ENCODE assay signal across 8 cellular contexts in genomic region chr2:20446280-20446916, GRCh38. TPM values are rescaled to one million over a fixed set of nuclear protein-coding genes. Genes with fewer than 3 reads are reported as not detected.
DNase-seq lines count a peak whose midpoint lies in the region; TF ChIP-seq lines count a peak whose summit lies in the region.

No MANE protein-coding gene starts in this region.

- peaks cover 18 to 23% of the 10 kb centered on the region in 2 donors for H3K4me1 ChIP-seq in mucosa of rectum (ENCODE audit: control insufficient read depth in 2 of 2, insufficient read depth in 2 of 2, low read length in 2 of 2)

- peak overlapping the region; percentile 87 to 100 for H3K9ac ChIP-seq in mucosa of rectum (ENCODE audit: low read depth in 1 of 2, low read length in 2 of 2)

- no peak for TF ChIP-seq CTCF in 22Rv1 (IDR thresholded peaks at IDR 0.05)
- peak; percentile 1 for TF ChIP-seq CTCF in choroid plexus epithelial cell (conservative IDR thresholded peaks at IDR 0.05; ENCODE audit: low read depth, low read length)

- H3K9me3 ChIP-seq in mucosa of rectum (ENCODE audit: control insufficient read depth in 2 of 2, low read length in 2 of 2), result no peaks in the 10 kb centered on the region

- peaks cover 2 to 5% of the 10 kb centered on the region in 2 donors for H3K36me3 ChIP-seq in mucosa of rectum (ENCODE audit: control insufficient read depth in 2 of 2, insufficient read depth in 2 of 2, low read length in 2 of 2)

- peak overlapping the region; percentile 47 for H3K4me3 ChIP-seq in Jurkat, Clone E6-1 (ENCODE audit: low read length)
- H3K4me3 ChIP-seq in choroid plexus epithelial cell (ENCODE audit: low read depth, low read length) (peak overlapping the region; percentile 76), mucosa of rectum (ENCODE audit: low read length in 2 of 2) (peak overlapping the region; percentile 74 to 98)

- H3K27me3 ChIP-seq in mucosa of rectum (ENCODE audit: control insufficient read depth in 2 of 2, insufficient read depth in 2 of 2, low read length in 2 of 2), result no peaks in the 10 kb centered on the region

- DNase-seq in Jurkat, Clone E6-1 (ENCODE audit: low read depth, low spot score), result no peak
- DNase-seq in choroid plexus epithelial cell (ENCODE audit: low read depth) (no peak), NK-92 (lab: John Stamatoyannopoulos, UW; ENCODE audit: unreplicated experiment) (no peak), COLO829 (ENCODE audit: low spot score) (no peak), DMS53 (lab: John Stamatoyannopoulos, UW) (no peak), SW480 (ENCODE audit: low spot score) (no peak)

- H3K27ac ChIP-seq in 22Rv1 (peak overlapping the region; percentile 90), mucosa of rectum (ENCODE audit: low read depth in 2 of 2, low read length in 2 of 2) (peak overlapping the region; percentile 93 to 96)

RNA-seq across cellular contexts. Expression of gene RHOB, which starts 0.5 kb away (rescaled TPM):
- 1.1 TPM for polyA plus RNA-seq in Jurkat, Clone E6-1 (2012; ENCODE audit: insufficient read depth, insufficient read length)
